ENCODE assay signal across 1 cellular context in genomic region chr1:151972533-151973270, GRCh38.
TF ChIP-seq lines count a peak whose summit lies in the region.

No MANE protein-coding gene starts in this region.

TF ChIP-seq in HepG2, 621 proteins besides CTCF, POLR2A, EP300 and RAD21 (continued from another document):
- TF ChIP-seq THRA (CRISPR knock-in tag; IDR thresholded peaks at IDR 0.05; ENCODE audit: borderline replicate concordance), result no peak
